2 cellular contexts compared by ENCODE assay signal in the genomic region with DNA sequence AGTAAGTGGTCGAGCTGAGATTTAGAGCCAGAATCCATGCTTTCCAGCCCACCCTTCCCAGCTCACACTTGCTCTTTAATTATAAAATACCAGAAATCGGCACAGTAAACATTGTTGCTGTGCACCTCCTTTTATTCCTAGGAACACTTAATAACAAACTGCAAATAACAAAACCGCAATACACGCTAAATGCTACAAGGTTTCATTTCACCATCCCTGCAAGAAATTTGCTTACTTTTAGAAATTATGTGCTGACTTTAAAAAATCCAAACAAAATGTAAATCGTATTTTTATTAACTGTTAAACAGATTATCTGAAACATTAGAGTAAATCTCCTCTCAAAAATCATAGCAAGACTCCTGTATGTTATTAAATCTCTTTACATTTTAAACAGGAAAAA.
TF ChIP-seq lines count a peak whose summit lies in the region.

No MANE protein-coding gene starts in this region.

TF ChIP-seq in SK-N-SH, 30 proteins besides CTCF, POLR2A, EP300 and RAD21:
- TF ChIP-seq TAF1 (IDR thresholded peaks at IDR 0.05; ENCODE audit: borderline replicate concordance, low read depth, low read length) (no peak), GATA2 (CRISPR knock-in tag; IDR thresholded peaks at IDR 0.05) (no peak), SIN3A (IDR thresholded peaks at IDR 0.05; ENCODE audit: borderline replicate concordance, low read depth, low read length) (no peak), FOSL2 (IDR thresholded peaks at IDR 0.05; ENCODE audit: borderline replicate concordance, low read depth) (no peak), NFIC (IDR thresholded peaks at IDR 0.05; ENCODE audit: borderline replicate concordance) (no peak), ELF1 (IDR thresholded peaks at IDR 0.05) (no peak), FOXJ3 (CRISPR knock-in tag; IDR thresholded peaks at IDR 0.05) (no peak)
- TF ChIP-seq, protein P1, sequence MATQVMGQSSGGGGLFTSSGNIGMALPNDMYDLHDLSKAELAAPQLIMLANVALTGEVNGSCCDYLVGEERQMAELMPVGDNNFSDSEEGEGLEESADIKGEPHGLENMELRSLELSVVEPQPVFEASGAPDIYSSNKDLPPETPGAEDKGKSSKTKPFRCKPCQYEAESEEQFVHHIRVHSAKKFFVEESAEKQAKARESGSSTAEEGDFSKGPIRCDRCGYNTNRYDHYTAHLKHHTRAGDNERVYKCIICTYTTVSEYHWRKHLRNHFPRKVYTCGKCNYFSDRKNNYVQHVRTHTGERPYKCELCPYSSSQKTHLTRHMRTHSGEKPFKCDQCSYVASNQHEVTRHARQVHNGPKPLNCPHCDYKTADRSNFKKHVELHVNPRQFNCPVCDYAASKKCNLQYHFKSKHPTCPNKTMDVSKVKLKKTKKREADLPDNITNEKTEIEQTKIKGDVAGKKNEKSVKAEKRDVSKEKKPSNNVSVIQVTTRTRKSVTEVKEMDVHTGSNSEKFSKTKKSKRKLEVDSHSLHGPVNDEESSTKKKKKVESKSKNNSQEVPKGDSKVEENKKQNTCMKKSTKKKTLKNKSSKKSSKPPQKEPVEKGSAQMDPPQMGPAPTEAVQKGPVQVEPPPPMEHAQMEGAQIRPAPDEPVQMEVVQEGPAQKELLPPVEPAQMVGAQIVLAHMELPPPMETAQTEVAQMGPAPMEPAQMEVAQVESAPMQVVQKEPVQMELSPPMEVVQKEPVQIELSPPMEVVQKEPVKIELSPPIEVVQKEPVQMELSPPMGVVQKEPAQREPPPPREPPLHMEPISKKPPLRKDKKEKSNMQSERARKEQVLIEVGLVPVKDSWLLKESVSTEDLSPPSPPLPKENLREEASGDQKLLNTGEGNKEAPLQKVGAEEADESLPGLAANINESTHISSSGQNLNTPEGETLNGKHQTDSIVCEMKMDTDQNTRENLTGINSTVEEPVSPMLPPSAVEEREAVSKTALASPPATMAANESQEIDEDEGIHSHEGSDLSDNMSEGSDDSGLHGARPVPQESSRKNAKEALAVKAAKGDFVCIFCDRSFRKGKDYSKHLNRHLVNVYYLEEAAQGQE (IDR thresholded peaks at IDR 0.05; ENCODE audit: low read depth, low read length) = no peak

TF ChIP-seq in SK-N-SH treated with all-trans-retinoic acid at 6 μM for 48 hours, 23 proteins besides CTCF, POLR2A, EP300 and RAD21:
- TF ChIP-seq, protein P2, sequence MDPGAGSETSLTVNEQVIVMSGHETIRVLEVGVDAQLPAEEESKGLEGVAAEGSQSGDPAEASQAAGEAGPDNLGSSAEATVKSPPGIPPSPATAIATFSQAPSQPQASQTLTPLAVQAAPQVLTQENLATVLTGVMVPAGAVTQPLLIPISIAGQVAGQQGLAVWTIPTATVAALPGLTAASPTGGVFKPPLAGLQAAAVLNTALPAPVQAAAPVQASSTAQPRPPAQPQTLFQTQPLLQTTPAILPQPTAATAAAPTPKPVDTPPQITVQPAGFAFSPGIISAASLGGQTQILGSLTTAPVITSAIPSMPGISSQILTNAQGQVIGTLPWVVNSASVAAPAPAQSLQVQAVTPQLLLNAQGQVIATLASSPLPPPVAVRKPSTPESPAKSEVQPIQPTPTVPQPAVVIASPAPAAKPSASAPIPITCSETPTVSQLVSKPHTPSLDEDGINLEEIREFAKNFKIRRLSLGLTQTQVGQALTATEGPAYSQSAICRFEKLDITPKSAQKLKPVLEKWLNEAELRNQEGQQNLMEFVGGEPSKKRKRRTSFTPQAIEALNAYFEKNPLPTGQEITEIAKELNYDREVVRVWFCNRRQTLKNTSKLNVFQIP (CRISPR knock-in tag; IDR thresholded peaks at IDR 0.05; ENCODE audit: borderline replicate concordance, low read depth) = no peak
